Comparison of ENCODE assay signal across 25 cellular contexts in the genomic region with DNA sequence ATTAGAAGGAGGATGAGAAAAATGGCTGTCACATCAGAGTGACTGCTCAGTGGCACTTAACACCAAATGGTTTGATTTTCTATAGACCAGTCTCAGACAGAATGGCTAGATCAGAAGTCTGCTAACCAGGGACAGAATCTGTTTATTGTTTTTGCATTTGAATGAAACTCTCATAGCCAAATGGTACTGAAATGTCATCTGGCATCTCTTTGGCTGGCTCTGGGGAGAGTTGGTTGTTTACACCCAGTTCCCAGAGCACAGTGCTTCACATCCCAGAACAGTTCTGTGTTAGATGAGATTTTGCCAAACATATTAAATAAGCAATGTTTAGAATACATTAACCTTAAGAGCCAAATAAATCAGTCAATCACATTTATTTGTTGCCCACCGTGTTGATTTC.
"Had no signal": no experiment of that assay in that cellular context is flagged by ENCODE, and none has a peak within 500 bp of the region (broad histone marks: within the 10 kb centered on the region; RNA-seq: fewer than 3 reads in every experiment).

No MANE protein-coding gene starts in this region.

- H3K9me3 Mint-ChIP-seq: nephron; stimulated activated naive B cell treated with anti-CD40 and anti-IgM and Interleukin-4, amounts not matched to agents 10 μg/mL and 1 μg/mL and 100 μg/mL, for 72 hours; stimulated activated naive CD8-positive, alpha-beta T cell treated with anti-CD3 and anti-CD28 coated beads, Interleukin-15, Interleukin-2, amounts not matched to agents 100 ng/mL and 50 ng/mL, for 24 hours had no signal

- H3K27ac ChIP-seq: coronary artery, esophagus muscularis mucosa, gastrocnemius medialis, left lung, ovary, right lobe of liver, thoracic aorta, upper lobe of left lung, uterus had no signal

- H3K4me3 ChIP-seq: coronary artery, esophagus muscularis mucosa, gastrocnemius medialis, left lung, ovary, right lobe of liver, thoracic aorta, tibial nerve, upper lobe of left lung, uterus had no signal

- H3K27me3 ChIP-seq: esophagus muscularis mucosa, gastrocnemius medialis, left lung, ovary, right lobe of liver, tibial nerve, upper lobe of left lung, uterus had no signal

- H3K27ac Mint-ChIP-seq: naive thymus-derived CD4-positive, alpha-beta T cell; nephron; stimulated activated naive B cell treated with anti-CD40 and anti-IgM and Interleukin-4, amounts not matched to agents 10 μg/mL and 1 μg/mL and 100 μg/mL, for 72 hours; stimulated activated naive CD8-positive, alpha-beta T cell treated with anti-CD3 and anti-CD28 coated beads, Interleukin-15, Interleukin-2, amounts not matched to agents 100 ng/mL and 50 ng/mL, for 24 hours had no signal

- H3K9me3 ChIP-seq: esophagus muscularis mucosa, gastrocnemius medialis, left lung, ovary, right lobe of liver, thoracic aorta, tibial nerve, upper lobe of left lung, uterus had no signal

- H3K36me3 ChIP-seq: esophagus muscularis mucosa, gastrocnemius medialis, left lung, ovary, right lobe of liver, thoracic aorta, tibial nerve, upper lobe of left lung, uterus had no signal

- H3K36me3 Mint-ChIP-seq: stimulated activated naive B cell treated with anti-CD40 and anti-IgM and Interleukin-4, amounts not matched to agents 10 μg/mL and 1 μg/mL and 100 μg/mL, for 72 hours had no signal

- DNase-seq: dermis blood vessel endothelial cell; effector memory CD4-positive, alpha-beta T cell; foreskin fibroblast; gastrocnemius medialis; head of caudate nucleus; left cardiac atrium; left lung; mesenchymal stem cell; midbrain; naive thymus-derived CD4-positive, alpha-beta T cell; nucleus accumbens; ovary; right lobe of liver; small intestine; stimulated activated CD4-positive, alpha-beta T cell treated with anti-CD3 and anti-CD28 coated beads, Interleukin-15, amount 100 ng/mL, for 24 hours; stimulated activated CD4-positive, alpha-beta T cell treated with anti-CD3 and anti-CD28 coated beads, Interleukin-2, amount 100 ng/mL, for 48 hours; stimulated activated naive B cell treated with anti-CD40 and anti-IgM and Interleukin-4, amounts not matched to agents 10 μg/mL and 1 μg/mL and 100 μg/mL, for 72 hours; upper lobe of left lung; uterus had no signal

- H3K4me1 ChIP-seq: esophagus muscularis mucosa, gastrocnemius medialis, left lung, right lobe of liver, uterus had no signal

- ATAC-seq: gastrocnemius medialis; left cardiac atrium; left lung; naive thymus-derived CD4-positive, alpha-beta T cell; right lobe of liver; stimulated activated naive B cell treated with anti-CD40 and anti-IgM and Interleukin-4, amounts not matched to agents 10 μg/mL and 1 μg/mL and 100 μg/mL, for 72 hours had no signal
